8 cellular contexts compared by ENCODE assay signal in the genomic region with DNA sequence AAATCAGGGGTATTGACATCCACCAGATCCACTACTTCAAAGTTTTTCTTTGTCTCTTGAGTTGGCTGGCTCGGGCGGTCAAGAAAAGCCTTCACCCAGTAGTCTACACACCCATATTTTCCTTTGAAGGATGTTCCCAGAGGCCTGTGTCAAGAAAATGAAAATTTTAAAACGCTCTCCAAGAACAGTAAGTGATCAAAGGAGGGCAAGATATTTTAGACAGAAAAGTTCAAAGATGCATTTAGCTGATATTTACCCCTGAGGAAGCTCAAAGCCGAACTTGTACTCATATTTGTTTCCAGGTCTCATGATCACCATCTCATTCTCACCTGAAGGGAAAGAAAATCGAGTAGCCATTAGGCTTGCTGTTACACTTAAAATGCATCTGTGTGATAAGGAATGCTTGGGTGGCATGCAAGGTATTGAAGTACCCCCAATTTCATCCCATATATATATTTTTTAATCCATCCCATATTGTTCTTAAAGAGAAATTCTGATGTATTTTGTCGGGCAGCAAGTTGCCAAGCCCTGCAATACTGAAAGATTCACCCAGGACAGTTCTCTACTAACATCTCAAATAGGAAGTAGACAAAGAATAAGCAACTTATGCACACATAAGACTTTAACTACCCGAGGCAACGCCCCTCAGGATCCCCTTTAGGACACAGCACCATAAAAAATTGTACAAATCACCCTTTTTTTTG. TPM values are rescaled to one million over a fixed set of nuclear protein-coding genes. Genes with fewer than 3 reads are reported as not detected.
DNase-seq lines count a peak whose midpoint lies in the region; ATAC-seq and TF ChIP-seq lines count a peak whose summit lies in the region.

No MANE protein-coding gene starts in this region.

- no peak for ATAC-seq in CD4-positive, CD25-positive, alpha-beta regulatory T cell (ENCODE audit: low read depth in 2 of 2)
- ATAC-seq in GM19351 (IDR thresholded peaks at IDR 0.05; ENCODE audit: unreplicated experiment), result no peak

- peak overlapping the region; percentile 93 for H3K27ac ChIP-seq in CD4-positive, CD25-positive, alpha-beta regulatory T cell (ENCODE audit: insufficient read depth, low read length, poor library complexity, severe bottlenecking)
- H3K27ac ChIP-seq in colonic mucosa, result peak overlapping the region; percentile 94

- H3K4me3 ChIP-seq in CD4-positive, CD25-positive, alpha-beta regulatory T cell (ENCODE audit: low read depth, low read length), result peak overlapping the region; percentile 97
- peak overlapping the region; percentile 79 for H3K4me3 ChIP-seq in colonic mucosa

- no peaks in the 10 kb centered on the region for H3K27me3 ChIP-seq in CD4-positive, CD25-positive, alpha-beta regulatory T cell (ENCODE audit: control insufficient read depth, insufficient read depth, low read length)
- no peaks in the 10 kb centered on the region for H3K27me3 ChIP-seq in colonic mucosa

- H3K9ac ChIP-seq in colonic mucosa (ENCODE audit: low read depth in 2 of 2, low read length in 2 of 2), result peak overlapping the region; percentile 84 to 100

- H3K9me3 Mint-ChIP-seq in CD4-positive, CD25-positive, alpha-beta regulatory T cell, result peaks cover 0 to 10% (median 1%) of the 10 kb centered on the region in 7 donors
- no peaks in the 10 kb centered on the region for H3K9me3 Mint-ChIP-seq in nephron

- no peak for TF ChIP-seq CTCF in colonic mucosa (IDR thresholded peaks at IDR 0.05)
- TF ChIP-seq CTCF in nephron (IDR thresholded peaks at IDR 0.05; ENCODE audit: unreplicated experiment in 3 of 3), result no peak

- peaks cover 49% of the 10 kb centered on the region for H3K36me3 Mint-ChIP-seq in CD4-positive, CD25-positive, alpha-beta regulatory T cell
- H3K36me3 Mint-ChIP-seq in nephron (ENCODE audit: low read depth), result peaks cover 58% of the 10 kb centered on the region

- H3K9me3 ChIP-seq in CD4-positive, CD25-positive, alpha-beta regulatory T cell (ENCODE audit: control insufficient read depth in 2 of 2, low read length in 2 of 2), result no peaks in the 10 kb centered on the region
- no peaks in the 10 kb centered on the region for H3K9me3 ChIP-seq in colonic mucosa

- intact Hi-C loops in colonic mucosa (cut with DNase I), result no loop called here

- peaks cover 72% of the 10 kb centered on the region for H3K4me1 ChIP-seq in CD4-positive, CD25-positive, alpha-beta regulatory T cell (ENCODE audit: control insufficient read depth, insufficient read depth, low read length, poor library complexity, severe bottlenecking)
- peaks cover 11% of the 10 kb centered on the region for H3K4me1 ChIP-seq in colonic mucosa

- H3K36me3 ChIP-seq in CD4-positive, CD25-positive, alpha-beta regulatory T cell (ENCODE audit: control insufficient read depth, insufficient read depth, low read length), result peaks cover 42% of the 10 kb centered on the region
- peaks cover 9% of the 10 kb centered on the region for H3K36me3 ChIP-seq in colonic mucosa

- no peaks in the 10 kb centered on the region for H3K27me3 Mint-ChIP-seq in CD4-positive, CD25-positive, alpha-beta regulatory T cell
- no peaks in the 10 kb centered on the region for H3K27me3 Mint-ChIP-seq in nephron (ENCODE audit: low read depth)

- peak in 1 of 3 donors; percentile 54 for DNase-seq in CD4-positive, CD25-positive, alpha-beta regulatory T cell
- DNase-seq in NCI-H526 treated with DMSO at 0.1 percent for 48 hours (lab: John Stamatoyannopoulos, UW), result peak; percentile 52
- no peak for DNase-seq in colonic mucosa
- no peak for DNase-seq in ureter (ENCODE audit: low spot score)
- DNase-seq in COLO668 (lab: John Stamatoyannopoulos, UW; ENCODE audit: unreplicated experiment), result no peak
- DNase-seq in GOT3 (lab: John Stamatoyannopoulos, UW), result no peak

- peak overlapping the region; percentile 96 to 100 (median 98) for H3K27ac Mint-ChIP-seq in CD4-positive, CD25-positive, alpha-beta regulatory T cell
- peak overlapping the region; percentile 95 to 97 (median 95) for H3K27ac Mint-ChIP-seq in nephron

- H3K4me3 Mint-ChIP-seq in CD4-positive, CD25-positive, alpha-beta regulatory T cell, result peak overlapping the region; percentile 90 to 100 (median 98)
- peak overlapping the region; percentile 90 to 96 (median 94) for H3K4me3 Mint-ChIP-seq in nephron

- H3K4me1 Mint-ChIP-seq in CD4-positive, CD25-positive, alpha-beta regulatory T cell, result peaks cover 6 to 65% (median 52%) of the 10 kb centered on the region in 4 donors
- H3K4me1 Mint-ChIP-seq in nephron, result peaks cover 62% of the 10 kb centered on the region

RNA-seq across cellular contexts. Expression of a gene that starts 1.1 kb away (rescaled TPM):
- 1,496 TPM for total RNA-seq in CD4-positive, CD25-positive, alpha-beta regulatory T cell
- 1,000 to 10,000 TPM; 2,637 to 4,955 (median 3,590) TPM for polyA plus RNA-seq in CD4-positive, CD25-positive, alpha-beta regulatory T cell
- total RNA-seq in colonic mucosa (100 to 1,000 TPM; 302 to 496 TPM), ureter (744 TPM)

RNA-seq across cellular contexts. Expression of a gene that starts 26.2 kb away (rescaled TPM):
- total RNA-seq in CD4-positive, CD25-positive, alpha-beta regulatory T cell, result not detected
- polyA plus RNA-seq in CD4-positive, CD25-positive, alpha-beta regulatory T cell, result not detected
- total RNA-seq in colonic mucosa, result not detected
- total RNA-seq in ureter, result not detected

RNA-seq across cellular contexts. Expression of a gene that starts 30.8 kb away (rescaled TPM):
- total RNA-seq in CD4-positive, CD25-positive, alpha-beta regulatory T cell, result 30.8 TPM
- 100 to 1,000 TPM; 103 to 129 (median 109) TPM for polyA plus RNA-seq in CD4-positive, CD25-positive, alpha-beta regulatory T cell
- total RNA-seq in colonic mucosa (10 to 100 TPM; 12.6 to 16.1 TPM), ureter (21.0 TPM)

RNA-seq across cellular contexts. Expression of a gene that starts 30.9 kb away (rescaled TPM):
- total RNA-seq in CD4-positive, CD25-positive, alpha-beta regulatory T cell, result 1.6 TPM
- under 1 TPM; 0.07 to 0.45 (median 0.31) TPM for polyA plus RNA-seq in CD4-positive, CD25-positive, alpha-beta regulatory T cell
- under 1 TPM; 0.21 to 0.44 TPM for total RNA-seq in colonic mucosa
- 0.47 TPM for total RNA-seq in ureter

RNA-seq across cellular contexts. Expression of a gene that starts 37.5 kb away (rescaled TPM):
- 36.2 TPM for total RNA-seq in CD4-positive, CD25-positive, alpha-beta regulatory T cell
- polyA plus RNA-seq in CD4-positive, CD25-positive, alpha-beta regulatory T cell, result 10 to 100 TPM; 21.7 to 26.9 (median 25.9) TPM
- total RNA-seq in colonic mucosa (1 to 10 TPM; 4.7 to 8.6 TPM), ureter (24.7 TPM)
